ENCODE assay signal across 35 cellular contexts in genomic region chr11:17540807-17541206, GRCh38. TPM values are rescaled to one million over a fixed set of nuclear protein-coding genes. Genes with fewer than 3 reads are reported as not detected.
"Had no signal": no experiment of that assay in that cellular context is flagged by ENCODE, and none has a peak within 500 bp of the region (broad histone marks: within the 10 kb centered on the region; RNA-seq: fewer than 3 reads in every experiment).

No MANE protein-coding gene starts in this region.

- H3K27ac ChIP-seq: adrenal gland, breast epithelium, SJCRH30, SK-N-MC had no signal

- H3K9me3 Mint-ChIP-seq: activated CD4-positive, alpha-beta memory T cell treated with anti-CD3 and anti-CD28 coated beads for 36 hours; activated naive CD4-positive, alpha-beta T cell treated with anti-CD3 and anti-CD28 coated beads for 36 hours; activated naive CD4-positive, alpha-beta T cell treated with anti-CD3 and anti-CD28 coated beads, Interleukin-2, amount 50 U/mL, for 72 hours; activated T-cell treated with anti-CD3 and anti-CD28 coated beads, Interleukin-2, amount 50 U/mL, for 4 hours; activated T-helper 1 cell treated with anti-CD3 and anti-CD28 coated beads, Interleukin-12 subunit alpha, Interleukin-12 subunit beta, Interleukin-2, Interleukin-4 antibody, amounts not matched to agents 30 ng/mL and 10 ng/mL and 1 ng/mL, durations not matched to agents 14 hours and 24 hours and 36 hours; WTC11 had no signal

- H3K9me3 ChIP-seq: adrenal gland, body of pancreas, breast epithelium, MG63, SJCRH30 had no signal

- H3K4me3 ChIP-seq: adrenal gland, body of pancreas, breast epithelium, MG63, SJCRH30, SK-N-MC had no signal

- ATAC-seq: activated CD4-positive, CD25-positive, alpha-beta regulatory T cell treated with anti-CD3 and anti-CD28 coated beads, Interleukin-2, amount 50 U/mL, for 24 hours; activated naive CD4-positive, alpha-beta T cell treated with anti-CD3 and anti-CD28 coated beads, Interleukin-2, amount 50 U/mL, for 72 hours; activated T-cell treated with anti-CD3 and anti-CD28 coated beads, Interleukin-2, amount 50 U/mL, for 4 hours; body of pancreas; Panc1; WTC11 had no signal

- H3K36me3 ChIP-seq: adrenal gland, breast epithelium, MG63, SJCRH30 had no signal

- H3K27me3 ChIP-seq: body of pancreas, MG63, SJCRH30 had no signal

- DNase-seq: activated CD4-positive, alpha-beta memory T cell treated with anti-CD3 and anti-CD28 coated beads for 36 hours; activated CD4-positive, alpha-beta T cell treated with anti-CD3 and anti-CD28 coated beads for 4 hours; activated CD4-positive, alpha-beta T cell treated with anti-CD3 and anti-CD28 coated beads, Interleukin-2, amount 50 U/mL, for 1 hour; activated CD8-positive, alpha-beta memory T cell treated with anti-CD3 and anti-CD28 coated beads, Interleukin-2, amount 50 U/mL, for 4 hours; activated gamma-delta T cell treated with Interleukin-2 at 50 U/mL for 16 hours; activated naive CD4-positive, alpha-beta T cell treated with anti-CD3 and anti-CD28 coated beads for 36 hours; activated T-cell treated with anti-CD3 and anti-CD28 coated beads for 4 hours; activated T-cell treated with anti-CD3 and anti-CD28 coated beads, Interleukin-2, amount 50 U/mL, for 4 hours; adrenal gland; body of pancreas; Kasumi-1; MG63; MV-4-11; NCI-H1092; NCI-H1436 treated with DMSO at 0.1 percent for 48 hours; NCI-H1694 treated with DMSO at 0.1 percent for 48 hours; NCI-H2029; NCI-H345; NCI-H524 treated with DMSO at 0.1 percent for 48 hours; SHP77; SJCRH30; T1000 had no signal

- H3K4me1 ChIP-seq: adrenal gland, breast epithelium had no signal

- H3K36me3 Mint-ChIP-seq: activated CD4-positive, alpha-beta memory T cell treated with anti-CD3 and anti-CD28 coated beads for 36 hours; activated naive CD4-positive, alpha-beta T cell treated with anti-CD3 and anti-CD28 coated beads, Interleukin-2, amount 50 U/mL, for 72 hours; WTC11 had no signal

- H3K27ac Mint-ChIP-seq: activated CD4-positive, alpha-beta memory T cell treated with anti-CD3 and anti-CD28 coated beads for 36 hours; activated naive CD4-positive, alpha-beta T cell treated with anti-CD3 and anti-CD28 coated beads for 36 hours; activated naive CD4-positive, alpha-beta T cell treated with anti-CD3 and anti-CD28 coated beads, Interleukin-2, amount 50 U/mL, for 72 hours; activated T-helper 1 cell treated with anti-CD3 and anti-CD28 coated beads, Interleukin-12 subunit alpha, Interleukin-12 subunit beta, Interleukin-2, Interleukin-4 antibody, amounts not matched to agents 30 ng/mL and 10 ng/mL and 1 ng/mL, durations not matched to agents 14 hours and 24 hours and 36 hours; WTC11 had no signal

- H3K4me3 Mint-ChIP-seq: activated CD4-positive, alpha-beta memory T cell treated with anti-CD3 and anti-CD28 coated beads for 36 hours; activated naive CD4-positive, alpha-beta T cell treated with anti-CD3 and anti-CD28 coated beads for 36 hours; activated T-cell treated with anti-CD3 and anti-CD28 coated beads, Interleukin-2, amount 50 U/mL, for 4 hours; activated T-helper 1 cell treated with anti-CD3 and anti-CD28 coated beads, Interleukin-12 subunit alpha, Interleukin-12 subunit beta, Interleukin-2, Interleukin-4 antibody, amounts not matched to agents 30 ng/mL and 10 ng/mL and 1 ng/mL, durations not matched to agents 14 hours and 24 hours and 36 hours; WTC11 had no signal

RNA-seq across cellular contexts. Expression of gene USH1C, which starts 3.4 kb away (rescaled TPM):
- total RNA-seq: activated CD4-positive, alpha-beta memory T cell treated with anti-CD3 and anti-CD28 coated beads for 36 hours; activated naive CD4-positive, alpha-beta T cell treated with anti-CD3 and anti-CD28 coated beads for 36 hours; activated naive CD4-positive, alpha-beta T cell treated with anti-CD3 and anti-CD28 coated beads, Interleukin-2, amount 50 U/mL, for 72 hours; activated T-cell treated with anti-CD3 and anti-CD28 coated beads, Interleukin-2, amount 50 U/mL, for 4 hours; activated T-helper 1 cell treated with anti-CD3 and anti-CD28 coated beads, Interleukin-12 subunit alpha, Interleukin-12 subunit beta, Interleukin-2, Interleukin-4 antibody, amounts not matched to agents 30 ng/mL and 10 ng/mL and 1 ng/mL, durations not matched to agents 14 hours and 24 hours and 36 hours; astrocyte; cardiac septum; RPMI7951; T-helper 1 cell treated with Interleukin-12 subunit alpha and Interleukin-12 subunit beta and Interleukin-4 antibody, amounts not matched to agents 30 ng/mL and 1 ng/mL, for 36 hours; T-helper 2 cell treated with Interferon-gamma antibody and Interleukin-4, amounts not matched to agents 100 ng/mL and 5 ng/mL, for 36 hours had no signal

RNA-seq across cellular contexts. Expression of gene OTOG, which starts 6.3 kb away (rescaled TPM):
- total RNA-seq: activated CD4-positive, alpha-beta memory T cell treated with anti-CD3 and anti-CD28 coated beads for 36 hours; activated naive CD4-positive, alpha-beta T cell treated with anti-CD3 and anti-CD28 coated beads for 36 hours; activated naive CD4-positive, alpha-beta T cell treated with anti-CD3 and anti-CD28 coated beads, Interleukin-2, amount 50 U/mL, for 72 hours; activated T-cell treated with anti-CD3 and anti-CD28 coated beads, Interleukin-2, amount 50 U/mL, for 4 hours; activated T-helper 1 cell treated with anti-CD3 and anti-CD28 coated beads, Interleukin-12 subunit alpha, Interleukin-12 subunit beta, Interleukin-2, Interleukin-4 antibody, amounts not matched to agents 30 ng/mL and 10 ng/mL and 1 ng/mL, durations not matched to agents 14 hours and 24 hours and 36 hours; adrenal gland; astrocyte; body of pancreas; breast epithelium; cardiac septum; NCI-H460; RPMI7951; T-helper 1 cell treated with Interleukin-12 subunit alpha and Interleukin-12 subunit beta and Interleukin-4 antibody, amounts not matched to agents 30 ng/mL and 1 ng/mL, for 36 hours; T-helper 2 cell treated with Interferon-gamma antibody and Interleukin-4, amounts not matched to agents 100 ng/mL and 5 ng/mL, for 36 hours had no signal
